27 cellular contexts compared by ENCODE assay signal in genomic region chr4:104128031-104128849, GRCh38.
DNase-seq lines count a peak whose midpoint lies in the region; ATAC-seq, FAIRE-seq and TF ChIP-seq lines count a peak whose summit lies in the region.
"Had no signal": no experiment of that assay in that cellular context is flagged by ENCODE, and none has a peak within 500 bp of the region (broad histone marks: within the 10 kb centered on the region; RNA-seq: fewer than 3 reads in every experiment).

No MANE protein-coding gene starts in this region.

- H3K4me2 ChIP-seq in GM12878 (ENCODE audit: control insufficient read depth, insufficient read depth): no peak overlapping the region
- H3K4me2 ChIP-seq: BLaER1 had no signal

- H3K4me1 ChIP-seq in GM12878 (ENCODE audit: control insufficient read depth, insufficient read depth, low read length): no peaks in the 10 kb centered on the region
- H3K4me1 ChIP-seq in right lobe of liver: peaks cover 0 to 8% (median 0%) of the 10 kb centered on the region in 4 donors
- H3K4me1 ChIP-seq in esophagus muscularis mucosa: no peaks in the 10 kb centered on the region
- H3K4me1 ChIP-seq: ascending aorta, BLaER1, esophagus squamous epithelium had no signal

- H4K20me1 ChIP-seq in GM12878 (ENCODE audit: control insufficient read depth, insufficient read depth): no peaks in the 10 kb centered on the region
- H4K20me1 ChIP-seq: BLaER1 had no signal

- H3K9me3 ChIP-seq in GM12878 (replicated peaks; ENCODE audit: control insufficient read depth, insufficient read depth, low read length) (no peaks in the 10 kb centered on the region; the same call in 2 of the 3 replicates), right lobe of liver (no peaks in the 10 kb centered on the region), esophagus muscularis mucosa (no peaks in the 10 kb centered on the region)
- H3K9me3 ChIP-seq: ascending aorta, BLaER1, esophagus squamous epithelium, neutrophil had no signal

- no peak for TF ChIP-seq CTCF in GM12878 (IDR thresholded peaks at IDR 0.05 in 2 of 3, conservative IDR thresholded peaks at IDR 0.05 in 1 of 3; ENCODE audit: control insufficient read depth in 2 of 3, extremely low read depth in 1 of 3, insufficient read depth in 1 of 3, low read depth in 3 of 3, low read length in 3 of 3)
- TF ChIP-seq CTCF in right lobe of liver (IDR thresholded peaks at IDR 0.05): no peak
- TF ChIP-seq CTCF in esophagus muscularis mucosa (IDR thresholded peaks at IDR 0.05): no peak

- intact Hi-C loops in GM12878 (cut with micrococcal nuclease; ENCODE audit: unreplicated experiment) (no loop called here), right lobe of liver (cut with DNase I) (no loop called here), esophagus muscularis mucosa (cut with DNase I) (no loop called here)

- ATAC-seq in HG03354 (IDR thresholded peaks at IDR 0.05; ENCODE audit: poor library complexity, severe bottlenecking, unreplicated experiment) (peak; percentile 17), GM12878 (peak; percentile 26; the same call in 1 of the 3 replicates), right lobe of liver (peak; percentile 33 to 67 (median 48)), GM21825 (IDR thresholded peaks at IDR 0.05; ENCODE audit: unreplicated experiment) (no peak)
- ATAC-seq: activated CD4-positive, CD25-positive, alpha-beta regulatory T cell treated with anti-CD3 and anti-CD28 coated beads, Interleukin-2, amount 50 U/mL, for 24 hours; activated T-cell treated with anti-CD3 and anti-CD28 coated beads, Interleukin-2, amount 50 U/mL, for 72 hours; left ventricle myocardium superior had no signal

- CTCF ChIA-PET in GM12878 (lab: Yijun Ruan, JAX): no interaction called here

- no peak overlapping the region for H3K9ac ChIP-seq in GM12878 (ENCODE audit: control insufficient read depth, insufficient read depth, low read length)
- H3K9ac ChIP-seq: BLaER1 had no signal

- no peaks in the 10 kb centered on the region for H3K27me3 ChIP-seq in GM12878 (replicated peaks in 1 of 2; ENCODE audit: control insufficient read depth in 2 of 2, insufficient read depth in 2 of 2, low read length in 1 of 2)
- H3K27me3 ChIP-seq in right lobe of liver: no peaks in the 10 kb centered on the region
- H3K27me3 ChIP-seq in esophagus muscularis mucosa: no peaks in the 10 kb centered on the region
- H3K27me3 ChIP-seq: ascending aorta, BLaER1, esophagus squamous epithelium, neutrophil had no signal

- H3K4me3 ChIP-seq in GM12878 (no peak overlapping the region), right lobe of liver (no peak overlapping the region), esophagus muscularis mucosa (no peak overlapping the region)
- H3K4me3 ChIP-seq: ascending aorta, BLaER1, esophagus squamous epithelium had no signal

- 0% methylated on average over 1 of the region's 1 CpG for WGBS in GM12878 (ENCODE audit: insufficient coverage, insufficient replicate concordance, low lambda C conversion rate, missing lambda C conversion rate)
- WGBS in right lobe of liver (ENCODE audit: insufficient coverage, low coverage, low lambda C conversion rate, missing lambda C conversion rate): 31% methylated on average over 1 of the region's 1 CpG
- WGBS in esophagus muscularis mucosa: 68% methylated on average over 1 of the region's 1 CpG

- H2AFZ ChIP-seq in GM12878 (ENCODE audit: control insufficient read depth, low read depth, low read length): no peak overlapping the region; the same call in 1 of the 2 replicates

- SMC1A ChIA-PET in GM12878 (lab: Charles Lee; ENCODE audit: uncharacterized antibody, unreplicated experiment): no interaction called here

- no peak for TF ChIP-seq EP300 in GM12878 (IDR thresholded peaks at IDR 0.05; ENCODE audit: borderline replicate concordance in 1 of 2, control insufficient read depth in 1 of 2, low read depth in 2 of 2, low read length in 2 of 2)
- no peak for TF ChIP-seq EP300 in esophagus muscularis mucosa (IDR thresholded peaks at IDR 0.05)

- DNase-seq in COLO668 (lab: John Stamatoyannopoulos, UW; ENCODE audit: unreplicated experiment): peak; percentile 6
- no peak for DNase-seq in GM12878 (ENCODE audit: low read depth, low spot score)
- no peak for DNase-seq in right lobe of liver
- no peak for DNase-seq in esophagus muscularis mucosa (ENCODE audit: extremely low spot score)
- DNase-seq in NOMO-1 (lab: John Stamatoyannopoulos, UW; ENCODE audit: unreplicated experiment in 2 of 2): no peak
- DNase-seq in mucosa of gallbladder (ENCODE audit: low spot score): no peak
- DNase-seq: activated CD8-positive, alpha-beta memory T cell treated with anti-CD3 and anti-CD28 coated beads for 24 hours; activated T-cell treated with anti-CD3 and anti-CD28 coated beads, Interleukin-2, amount 50 U/mL, for 72 hours; effector CD8-positive, alpha-beta T cell; esophagus squamous epithelium; glutamatergic neuron; KG1; left ventricle myocardium superior; MV-4-11; NCI-H1930; NCI-H446 treated with DMSO at 0.1 percent for 48 hours; stimulated activated CD4-positive, alpha-beta T cell treated with anti-CD3 and anti-CD28 coated beads, Interleukin-15, amount 100 ng/mL, for 24 hours; substantia nigra; T1000 had no signal

- no peak for FAIRE-seq in GM12878 (lab: Jason Lieb, UNC)
- FAIRE-seq: G401.6 had no signal

- H3K27ac ChIP-seq in GM12878 (ENCODE audit: control insufficient read depth, insufficient read depth): no peak overlapping the region
- peak overlapping the region; percentile 28 to 82 (median 73) for H3K27ac ChIP-seq in right lobe of liver
- H3K27ac ChIP-seq in esophagus muscularis mucosa (replicated peaks in 1 of 4): no peak overlapping the region
- H3K27ac ChIP-seq: ascending aorta, BLaER1, esophagus squamous epithelium, neutrophil, RWPE1 had no signal

- in situ Hi-C loops in GM12878 (cut with MboI): no loop called here

- POLR2A ChIA-PET in GM12878 (lab: Charles Lee): no interaction called here

- TF ChIP-seq POLR2A in GM12878 (IDR thresholded peaks at IDR 0.05; ENCODE audit: low read depth, low read length) (no peak), right lobe of liver (IDR thresholded peaks at IDR 0.05) (no peak), esophagus muscularis mucosa (IDR thresholded peaks at IDR 0.05; ENCODE audit: low read depth) (no peak)

- H3K36me3 ChIP-seq in GM12878 (ENCODE audit: control insufficient read depth in 2 of 2, insufficient read depth in 2 of 2, low read length in 1 of 2): no peaks in the 10 kb centered on the region
- no peaks in the 10 kb centered on the region for H3K36me3 ChIP-seq in right lobe of liver
- no peaks in the 10 kb centered on the region for H3K36me3 ChIP-seq in esophagus muscularis mucosa
- H3K36me3 ChIP-seq: ascending aorta, BLaER1, esophagus squamous epithelium, neutrophil had no signal

- no peaks in the 10 kb centered on the region for H3K79me2 ChIP-seq in GM12878 (ENCODE audit: control insufficient read depth, insufficient read depth, low read length)

- TF ChIP-seq RAD21 in GM12878 (IDR thresholded peaks at IDR 0.05; ENCODE audit: insufficient read depth, low read depth, low read length): no peak

- RAD21 ChIA-PET in GM12878 (lab: Charles Lee; ENCODE audit: unreplicated experiment): no interaction called here

- BruUV-seq in GM12878 (replicated peaks; lab: Mats Ljungman, UMichigan): no TSS peak

TF ChIP-seq in GM12878, 131 proteins besides CTCF, POLR2A, EP300 and RAD21 (continues in another document):
- no peak for TF ChIP-seq STAT1 (conservative IDR thresholded peaks at IDR 0.05)
- no peak for TF ChIP-seq SMAD5 (IDR thresholded peaks at IDR 0.05; ENCODE audit: low read depth)
- TF ChIP-seq GABPA (IDR thresholded peaks at IDR 0.05; ENCODE audit: low read depth): no peak
- TF ChIP-seq IRF5 (IDR thresholded peaks at IDR 0.05; ENCODE audit: borderline replicate concordance): no peak
- TF ChIP-seq, protein P1, sequence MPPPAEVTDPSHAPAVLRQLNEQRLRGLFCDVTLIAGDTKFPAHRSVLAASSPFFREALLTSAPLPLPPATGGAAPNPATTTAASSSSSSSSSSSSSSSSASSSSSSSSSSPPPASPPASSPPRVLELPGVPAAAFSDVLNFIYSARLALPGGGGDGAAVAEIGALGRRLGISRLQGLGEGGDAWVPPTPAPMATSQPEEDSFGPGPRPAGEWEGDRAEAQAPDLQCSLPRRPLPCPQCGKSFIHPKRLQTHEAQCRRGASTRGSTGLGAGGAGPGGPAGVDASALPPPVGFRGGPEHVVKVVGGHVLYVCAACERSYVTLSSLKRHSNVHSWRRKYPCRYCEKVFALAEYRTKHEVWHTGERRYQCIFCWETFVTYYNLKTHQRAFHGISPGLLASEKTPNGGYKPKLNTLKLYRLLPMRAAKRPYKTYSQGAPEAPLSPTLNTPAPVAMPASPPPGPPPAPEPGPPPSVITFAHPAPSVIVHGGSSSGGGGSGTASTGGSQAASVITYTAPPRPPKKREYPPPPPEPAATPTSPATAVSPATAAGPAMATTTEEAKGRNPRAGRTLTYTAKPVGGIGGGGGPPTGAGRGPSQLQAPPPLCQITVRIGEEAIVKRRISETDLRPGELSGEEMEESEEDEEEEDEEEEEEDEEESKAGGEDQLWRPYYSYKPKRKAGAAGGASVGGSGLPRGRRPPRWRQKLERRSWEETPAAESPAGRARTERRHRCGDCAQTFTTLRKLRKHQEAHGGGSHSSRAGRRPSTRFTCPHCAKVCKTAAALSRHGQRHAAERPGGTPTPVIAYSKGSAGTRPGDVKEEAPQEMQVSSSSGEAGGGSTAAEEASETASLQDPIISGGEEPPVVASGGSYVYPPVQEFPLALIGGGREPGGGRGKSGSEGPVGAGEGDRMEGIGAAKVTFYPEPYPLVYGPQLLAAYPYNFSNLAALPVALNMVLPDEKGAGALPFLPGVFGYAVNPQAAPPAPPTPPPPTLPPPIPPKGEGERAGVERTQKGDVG (CRISPR knock-in tag; IDR thresholded peaks at IDR 0.05): no peak
- no peak for TF ChIP-seq USF1 (IDR thresholded peaks at IDR 0.05; ENCODE audit: borderline replicate concordance, extremely low read length, insufficient read depth, low read depth, low read length)

Comparison
In these comparisons a context has a peak if more than half of its experiments do, and no peak if none do; other contexts are left out.
1. H3K27ac ChIP-seq: peak in right lobe of liver (3 of 3); none in GM12878 (single experiment) and esophagus muscularis mucosa (0 of 4).